In genomic region chr14:104094709-104095425, GRCh38 we compare ENCODE assay signal across 8 cellular contexts. TPM values are rescaled to one million over a fixed set of nuclear protein-coding genes. Genes with fewer than 3 reads are reported as not detected.
DNase-seq lines count a peak whose midpoint lies in the region; ATAC-seq, FAIRE-seq and TF ChIP-seq lines count a peak whose summit lies in the region.

No MANE protein-coding gene starts in this region.

- H3K9me3 ChIP-seq in astrocyte (ENCODE audit: insufficient read depth, low read depth, low read length) (no peaks in the 10 kb centered on the region), iPS DF 6.9 (ENCODE audit: control insufficient read depth, insufficient read depth, low read length) (no peaks in the 10 kb centered on the region)

- H3K27ac ChIP-seq in astrocyte (ENCODE audit: low read depth, low read length) (no peak overlapping the region), iPS DF 6.9 (ENCODE audit: low read length) (no peak overlapping the region)

- H3K4me3 Mint-ChIP-seq in astrocyte (ENCODE audit: unreplicated experiment) = no peak overlapping the region

- H3K79me2 ChIP-seq in astrocyte (ENCODE audit: insufficient read depth, low read length) = no peaks in the 10 kb centered on the region

- TF ChIP-seq CTCF in astrocyte (IDR thresholded peaks at IDR 0.05; ENCODE audit: insufficient read depth, low read depth, low read length) = peak; percentile 43

- no peaks in the 10 kb centered on the region for H3K4me1 Mint-ChIP-seq in astrocyte (ENCODE audit: low read depth, unreplicated experiment)

- WGBS in iPS DF 6.9 (ENCODE audit: insufficient coverage, insufficient read length) = no CpG with 5 or more reads among the region's 35 CpGs

- H3K36me3 Mint-ChIP-seq in astrocyte (ENCODE audit: low read depth, unreplicated experiment) = no peaks in the 10 kb centered on the region

- no peaks in the 10 kb centered on the region for H4K20me1 ChIP-seq in astrocyte (ENCODE audit: insufficient read depth, low read length)

- no peaks in the 10 kb centered on the region for H3K9me3 Mint-ChIP-seq in astrocyte (ENCODE audit: unreplicated experiment)

- H3K27me3 Mint-ChIP-seq in astrocyte (ENCODE audit: low read depth, unreplicated experiment) = peaks cover 14% of the 10 kb centered on the region

- H3K4me3 ChIP-seq in astrocyte (ENCODE audit: insufficient read depth, low read depth, low read length) (no peak overlapping the region), iPS DF 6.9 (ENCODE audit: low read length) (no peak overlapping the region)

- FAIRE-seq in astrocyte (lab: Jason Lieb, UNC) = no peak

- H3K27ac Mint-ChIP-seq in astrocyte (ENCODE audit: unreplicated experiment) = no peak overlapping the region

- ATAC-seq in HG03439 (IDR thresholded peaks at IDR 0.05; ENCODE audit: unreplicated experiment) (no peak), HG02885 (IDR thresholded peaks at IDR 0.05; ENCODE audit: poor library complexity, unreplicated experiment) (no peak)

- H3K36me3 ChIP-seq in astrocyte (ENCODE audit: insufficient read depth, low read length) = no peaks in the 10 kb centered on the region
- no peaks in the 10 kb centered on the region for H3K36me3 ChIP-seq in iPS DF 6.9 (ENCODE audit: control insufficient read depth, insufficient read depth, low read length)

- H3K4me1 ChIP-seq in astrocyte (ENCODE audit: insufficient read depth, low read length) (no peaks in the 10 kb centered on the region), iPS DF 6.9 (ENCODE audit: control insufficient read depth, insufficient read depth, low read length) (peaks cover 1% of the 10 kb centered on the region; the same call in 1 of the 2 replicates)

- no peak overlapping the region for H2AFZ ChIP-seq in astrocyte (ENCODE audit: low read depth, low read length)

- no peak overlapping the region for H3K4me2 ChIP-seq in astrocyte (ENCODE audit: low read length)

- no peaks in the 10 kb centered on the region for H3K27me3 ChIP-seq in astrocyte (ENCODE audit: insufficient read depth, low read length)
- H3K27me3 ChIP-seq in iPS DF 6.9 (ENCODE audit: control insufficient read depth, insufficient read depth, low read length) = no peaks in the 10 kb centered on the region

- DNase-seq in DMS79 treated with DMSO at 0.1 percent for 48 hours (lab: John Stamatoyannopoulos, UW) = peak; percentile 70
- peak; percentile 19 for DNase-seq in LHCN-M2 (ENCODE audit: low read depth)
- DNase-seq in T-helper 22 cell (ENCODE audit: low read depth) = peak; percentile 29
- DNase-seq in astrocyte (ENCODE audit: low read depth) = no peak
- DNase-seq in iPS DF 6.9 (ENCODE audit: low read depth, low spot score) = peak; percentile 50
- DNase-seq in stimulated activated CD4-positive, alpha-beta T cell treated with anti-CD3 and anti-CD28 coated beads, Interleukin-1b, Interleukin-23, amount 100 ng/mL, for 1 hour (ENCODE audit: low read depth in 2 of 2) = peak; percentile 46 to 63

- H3K9ac ChIP-seq in astrocyte (ENCODE audit: low read length) = no peak overlapping the region

RNA-seq across cellular contexts. Expression of gene ASPG, which starts 9.4 kb away (rescaled TPM):
- total RNA-seq in LHCN-M2 (2014; rRNA removed) (0.19 and 0.34 TPM in 2 replicates), astrocyte (0.10 TPM in 1 of 2 replicates, not detected in the other)
- not detected for polyA plus RNA-seq in LHCN-M2 (2012)

RNA-seq across cellular contexts. Expression of gene KIF26A, which starts 43.5 kb away (rescaled TPM):
- total RNA-seq in LHCN-M2 (2014; rRNA removed) = under 0.01 TPM in 1 of 2 replicates, not detected in the other
- not detected for polyA plus RNA-seq in LHCN-M2 (2012)
- 1.4 TPM in 2 replicates for total RNA-seq in astrocyte
